10 cellular contexts compared by ENCODE assay signal in the genomic region with DNA sequence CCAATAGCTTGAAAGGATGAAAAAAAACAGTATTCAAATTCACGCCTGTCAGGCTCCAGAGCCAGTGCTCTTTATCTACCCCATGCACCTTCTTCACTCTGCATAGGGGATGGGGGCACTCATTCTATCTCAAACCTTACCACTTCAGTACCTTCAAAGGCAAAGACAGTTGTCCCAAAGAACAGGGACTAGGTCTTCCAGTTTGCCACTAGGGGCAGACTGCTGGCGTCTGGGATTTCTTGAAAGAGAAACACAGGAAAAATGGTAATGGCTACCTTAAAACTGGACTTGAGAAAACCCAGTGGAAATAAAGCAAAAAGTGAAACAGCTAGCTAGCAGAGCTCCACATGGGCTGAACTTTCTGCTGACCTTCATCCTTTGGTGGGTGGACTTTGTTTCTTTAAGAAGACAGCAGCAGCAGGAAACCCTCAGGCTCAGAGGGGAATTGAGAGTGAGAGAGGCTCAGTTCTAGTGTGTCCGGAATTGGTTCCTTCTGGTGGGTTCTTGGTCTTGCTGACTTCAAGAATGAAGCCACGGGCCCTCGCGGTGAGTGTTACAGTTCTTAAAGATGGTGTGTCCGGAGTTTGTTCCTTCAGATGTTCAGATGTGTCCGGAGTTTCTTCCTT. TPM values are rescaled to one million over a fixed set of nuclear protein-coding genes. Genes with fewer than 3 reads are reported as not detected.
A peak's percentile ranks its signal among the peaks of the same experiment; 100 is the strongest.
DNase-seq lines count a peak whose midpoint lies in the region; ATAC-seq and TF ChIP-seq lines count a peak whose summit lies in the region.
"Had no signal": no experiment of that assay in that cellular context is flagged by ENCODE, and none has a peak within 500 bp of the region (broad histone marks: within the 10 kb centered on the region; RNA-seq: fewer than 3 reads in every experiment).

No MANE protein-coding gene starts in this region.

- no peak overlapping the region for H3K4ac ChIP-seq in mesendoderm (ENCODE audit: low read depth, low read length)

- no CpG with 5 or more reads among the region's 8 CpGs for WGBS in mesendoderm (ENCODE audit: extremely low coverage, insufficient coverage, low lambda C conversion rate)

- POLR2A ChIA-PET in CD8-positive, alpha-beta memory T cell (lab: Charles Lee), result no interaction called here

- no peaks in the 10 kb centered on the region for H3K79me1 ChIP-seq in mesendoderm (ENCODE audit: low read length)

- no peak overlapping the region for H3K27ac Mint-ChIP-seq in CD8-positive, alpha-beta memory T cell

- no peaks in the 10 kb centered on the region for H3K36me3 ChIP-seq in ascending aorta
- H3K36me3 ChIP-seq in mesendoderm (ENCODE audit: control insufficient read depth, insufficient read depth, low read length), result no peaks in the 10 kb centered on the region
- no peaks in the 10 kb centered on the region for H3K36me3 ChIP-seq in CD8-positive, alpha-beta memory T cell (ENCODE audit: insufficient read depth, low read length)

- H3K27me3 ChIP-seq in ascending aorta (no peaks in the 10 kb centered on the region), mesendoderm (ENCODE audit: insufficient read depth, low read length, poor library complexity) (no peaks in the 10 kb centered on the region)
- peaks cover 4% of the 10 kb centered on the region for H3K27me3 ChIP-seq in CD8-positive, alpha-beta memory T cell (ENCODE audit: insufficient read depth, low read length, poor library complexity, severe bottlenecking)

- peak overlapping the region; percentile 49 for H3K9ac ChIP-seq in mesendoderm (ENCODE audit: low read length)

- H3K56ac ChIP-seq in mesendoderm (ENCODE audit: low read length), result peak overlapping the region; percentile 75

- DNase-seq in EH (ENCODE audit: low read depth) (peak; percentile 8), HuH-7.5 (ENCODE audit: low spot score) (peak; percentile 16), ascending aorta (ENCODE audit: low spot score in 2 of 2) (no peak), mesendoderm (peak; percentile 84), Ammon's horn (ENCODE audit: low spot score) (no peak)
- no peak for DNase-seq in CD8-positive, alpha-beta memory T cell
- DNase-seq: caudate nucleus had no signal

- no peak overlapping the region for H3K27ac ChIP-seq in ascending aorta
- H3K27ac ChIP-seq in mesendoderm (ENCODE audit: low read depth, low read length), result peak overlapping the region; percentile 74
- H3K27ac ChIP-seq in CD8-positive, alpha-beta memory T cell (ENCODE audit: low read depth, low read length), result no peak overlapping the region
- H3K27ac ChIP-seq: skin epidermis had no signal

- H3K4me3 ChIP-seq in ascending aorta (no peak overlapping the region), mesendoderm (ENCODE audit: low read length) (no peak overlapping the region)
- H3K4me3 ChIP-seq in CD8-positive, alpha-beta memory T cell (ENCODE audit: low read length), result no peak overlapping the region
- H3K4me3 ChIP-seq: skin epidermis had no signal

- H3K27me3 Mint-ChIP-seq in CD8-positive, alpha-beta memory T cell, result peaks cover 36 to 80% of the 10 kb centered on the region in 2 donors

- H2BK5ac ChIP-seq in mesendoderm (ENCODE audit: low read length), result peak overlapping the region; percentile 85

- H3K36me3 Mint-ChIP-seq in CD8-positive, alpha-beta memory T cell, result no peaks in the 10 kb centered on the region

- H3K4me1 Mint-ChIP-seq in CD8-positive, alpha-beta memory T cell, result no peaks in the 10 kb centered on the region

- peaks cover 0 to 3% (median 0%) of the 10 kb centered on the region in 5 donors for H3K9me3 Mint-ChIP-seq in CD8-positive, alpha-beta memory T cell

- intact Hi-C loops in ascending aorta (cut with DNase I), result no loop called here

- CTCF ChIA-PET in CD8-positive, alpha-beta memory T cell (lab: Charles Lee), result interaction anchor here (0.9 kb wide), 1 partner anchor 9 kb away, joined by 4 read pairs; no protein-coding TSS in a partner anchor

- H4K5ac ChIP-seq in mesendoderm (ENCODE audit: low read length), result no peak overlapping the region

- H3K79me2 ChIP-seq in mesendoderm (ENCODE audit: control insufficient read depth, insufficient read depth, low read length), result no peaks in the 10 kb centered on the region

- peak in 2 of 3 experiments; percentile 17 to 22 for TF ChIP-seq CTCF in ascending aorta (IDR thresholded peaks at IDR 0.05)

- peaks cover 0 to 3% of the 10 kb centered on the region in 2 donors for H3K9me3 ChIP-seq in ascending aorta
- H3K9me3 ChIP-seq in CD8-positive, alpha-beta memory T cell (ENCODE audit: low read length), result no peaks in the 10 kb centered on the region

- H2AK5ac ChIP-seq in mesendoderm (ENCODE audit: low read length), result no peak overlapping the region

- H3K23ac ChIP-seq in mesendoderm (ENCODE audit: low read length), result no peak overlapping the region

- peak overlapping the region; percentile 15 for H2BK120ac ChIP-seq in mesendoderm (ENCODE audit: low read depth, low read length)

- H3K4me2 ChIP-seq in mesendoderm (ENCODE audit: low read length), result no peak overlapping the region

- ATAC-seq in HG02884 (IDR thresholded peaks at IDR 0.05; ENCODE audit: unreplicated experiment) (no peak), HG03571 (IDR thresholded peaks at IDR 0.05; ENCODE audit: unreplicated experiment) (no peak)

- H4K8ac ChIP-seq in mesendoderm (ENCODE audit: low read depth, low read length), result no peak overlapping the region

- H2BK15ac ChIP-seq in mesendoderm (replicated peaks; ENCODE audit: low read depth), result no peak overlapping the region

- peak overlapping the region; percentile 62 for H3K18ac ChIP-seq in mesendoderm (ENCODE audit: low read length)

- H3K4me3 Mint-ChIP-seq in CD8-positive, alpha-beta memory T cell, result peak overlapping the region in 1 of 7 donors; percentile 11

- H3K4me1 ChIP-seq in ascending aorta, result no peaks in the 10 kb centered on the region
- peaks cover 8% of the 10 kb centered on the region for H3K4me1 ChIP-seq in mesendoderm (ENCODE audit: control insufficient read depth, low read depth, low read length)
- H3K4me1 ChIP-seq in CD8-positive, alpha-beta memory T cell (ENCODE audit: insufficient read depth, low read length), result no peaks in the 10 kb centered on the region

RNA-seq across cellular contexts. Expression of a gene that starts 41.0 kb away (rescaled TPM):
- total RNA-seq in ascending aorta, result 19.9 TPM
- 5.1 TPM for polyA plus RNA-seq in mesendoderm (2013, experiment 1 of 2)
- 6.9 TPM for polyA plus RNA-seq in mesendoderm (2013, experiment 2 of 2)
- total RNA-seq in CD8-positive, alpha-beta memory T cell, result 1 to 10 TPM; 6.8 to 7.2 TPM
- polyA plus RNA-seq in CD8-positive, alpha-beta memory T cell, result 1.9 TPM

RNA-seq across cellular contexts. Expression of a gene that starts 59.1 kb away (rescaled TPM):
- 0.75 TPM for total RNA-seq in ascending aorta
- 0.06 TPM for polyA plus RNA-seq in mesendoderm (2013, experiment 1 of 2)
- polyA plus RNA-seq in mesendoderm (2013, experiment 2 of 2), result 0.11 TPM
- total RNA-seq in CD8-positive, alpha-beta memory T cell, result not detected
- polyA plus RNA-seq in CD8-positive, alpha-beta memory T cell, result not detected

Comparison
In these comparisons a context has a peak if more than half of its experiments do, and no peak if none do; other contexts are left out.
1. DNase-seq: peak in EH (single experiment), HuH-7.5 (single experiment) and mesendoderm (single experiment); none in ascending aorta (0 of 2), Ammon's horn (single experiment) and CD8-positive, alpha-beta memory T cell (0 of 5).